15 cellular contexts compared by ENCODE assay signal in genomic region chr1:12629974-12630760, GRCh38. TPM values are rescaled to one million over a fixed set of nuclear protein-coding genes. Genes with fewer than 3 reads are reported as not detected.
DNase-seq lines count a peak whose midpoint lies in the region; ATAC-seq and TF ChIP-seq lines count a peak whose summit lies in the region.
"Had no signal": no experiment of that assay in that cellular context is flagged by ENCODE, and none has a peak within 500 bp of the region (broad histone marks: within the 10 kb centered on the region; RNA-seq: fewer than 3 reads in every experiment).

No MANE protein-coding gene starts in this region.

- WGBS in right cardiac atrium = 84% methylated on average over 15 of the region's 15 CpGs

- BruUV-seq in PC-9 (replicated peaks; lab: Mats Ljungman, UMichigan) = no TSS peak

- H3K4me3 ChIP-seq in iPS-18c (ENCODE audit: insufficient read depth, low read depth, low read length) = peak overlapping the region; percentile 15; the same call in 1 of the 2 replicates
- no peak overlapping the region for H3K4me3 ChIP-seq in upper lobe of right lung
- no peak overlapping the region for H3K4me3 ChIP-seq in right cardiac atrium (ENCODE audit: low read length)
- no peak overlapping the region for H3K4me3 ChIP-seq in PC-9
- H3K4me3 ChIP-seq: HAP-1 had no signal

- no peaks in the 10 kb centered on the region for H3K79me2 ChIP-seq in PC-9 (ENCODE audit: low read depth)

- no peak overlapping the region for H3K27ac ChIP-seq in upper lobe of right lung
- no peak overlapping the region for H3K27ac ChIP-seq in right cardiac atrium (ENCODE audit: low read length)
- no peak overlapping the region for H3K27ac ChIP-seq in PC-9
- H3K27ac ChIP-seq: C4-2B had no signal

- no peak for ATAC-seq in upper lobe of right lung
- ATAC-seq in right cardiac atrium = no peak

- peak; percentile 28 for DNase-seq in NCI-H2029 treated with DMSO at 0.1 percent for 48 hours (lab: John Stamatoyannopoulos, UW)
- DNase-seq in NCI-H2029 (lab: John Stamatoyannopoulos, UW) = no peak
- peak; percentile 38 for DNase-seq in NCI-H69 (lab: John Stamatoyannopoulos, UW)
- DNase-seq in upper lobe of right lung = peak; percentile 39
- no peak for DNase-seq in right cardiac atrium
- DNase-seq in NCI-H1694 (lab: John Stamatoyannopoulos, UW) = no peak
- no peak for DNase-seq in PC-9
- DNase-seq: 8988T, Caco-2, KBM-7, NCI-H1048, NCI-H187 had no signal

- H3K27me3 ChIP-seq in upper lobe of right lung (no peaks in the 10 kb centered on the region), right cardiac atrium (ENCODE audit: control insufficient read depth, insufficient read depth) (no peaks in the 10 kb centered on the region), PC-9 (ENCODE audit: insufficient read depth, low read depth) (no peaks in the 10 kb centered on the region)

- CTCF ChIA-PET in PC-9 (lab: Charles Lee) = no interaction called here

- H3K4me1 ChIP-seq in upper lobe of right lung (peaks cover 4% of the 10 kb centered on the region), right cardiac atrium (ENCODE audit: control insufficient read depth, insufficient read depth, low read length) (peaks cover 2% of the 10 kb centered on the region), PC-9 (replicated peaks; ENCODE audit: insufficient read depth) (no peaks in the 10 kb centered on the region)
- H3K4me1 ChIP-seq: Caco-2 had no signal

- H3K36me3 ChIP-seq in upper lobe of right lung (no peaks in the 10 kb centered on the region), PC-9 (ENCODE audit: low read depth) (no peaks in the 10 kb centered on the region)
- H3K36me3 ChIP-seq: HAP-1 had no signal

- no peaks in the 10 kb centered on the region for H3F3A ChIP-seq in PC-9 (ENCODE audit: insufficient read depth, low read depth)

- POLR2A ChIA-PET in PC-9 (lab: Charles Lee; ENCODE audit: unreplicated experiment) = no interaction called here

- TF ChIP-seq CTCF in upper lobe of right lung (IDR thresholded peaks at IDR 0.05) = no peak
- no peak for TF ChIP-seq CTCF in PC-9 (conservative IDR thresholded peaks at IDR 0.05)

- H2AFZ ChIP-seq in PC-9 = no peak overlapping the region

- no peak overlapping the region for H3K4me2 ChIP-seq in PC-9

- H4K20me1 ChIP-seq in PC-9 (ENCODE audit: insufficient read depth) = no peaks in the 10 kb centered on the region

- no peaks in the 10 kb centered on the region for H3K9me2 ChIP-seq in PC-9 (ENCODE audit: insufficient read depth)

- intact Hi-C loops in upper lobe of right lung (cut with DNase I) = no loop called here
- intact Hi-C loops in right cardiac atrium (cut with DNase I) = loop anchor here in 2 of 4 donors (10.0 kb wide), 1 partner anchor 315 kb away; no protein-coding TSS in a partner anchor
- intact Hi-C loops in PC-9 (cut with micrococcal nuclease; ENCODE audit: unreplicated experiment) = no loop called here

- peaks cover 2% of the 10 kb centered on the region for H3K9me3 ChIP-seq in iPS-18c (ENCODE audit: control insufficient read depth, insufficient read depth, low read length)
- no peaks in the 10 kb centered on the region for H3K9me3 ChIP-seq in upper lobe of right lung
- H3K9me3 ChIP-seq in right cardiac atrium (ENCODE audit: control insufficient read depth, low read length) = no peaks in the 10 kb centered on the region
- H3K9me3 ChIP-seq in PC-9 (ENCODE audit: insufficient read depth, low read depth) = no peaks in the 10 kb centered on the region
- H3K9me3 ChIP-seq: Caco-2 had no signal

RNA-seq across cellular contexts. Expression of gene DHRS3, which starts 12.2 kb away (rescaled TPM):
- total RNA-seq in upper lobe of right lung (106 TPM), right cardiac atrium (10 to 100 TPM; 83.0 to 97.0 (median 83.5) TPM), PC-9 (2021) (144 and 154 TPM in 2 replicates)
- 53.6 TPM for polyA plus RNA-seq in right cardiac atrium

RNA-seq across cellular contexts. Expression of gene AADACL4, which starts 13.7 kb away (rescaled TPM):
- total RNA-seq in upper lobe of right lung = not detected
- not detected for total RNA-seq in right cardiac atrium
- not detected for polyA plus RNA-seq in right cardiac atrium
- not detected in 2 replicates for total RNA-seq in PC-9 (2021)
- total RNA-seq: Caco-2 had no signal

Comparison
In these comparisons a context has a peak if more than half of its experiments do, and no peak if none do; other contexts are left out.
1. DNase-seq: peak in NCI-H2029 treated with DMSO at 0.1 percent for 48 hours (single experiment), NCI-H69 (single experiment) and upper lobe of right lung (single experiment); none in NCI-H2029 (single experiment), right cardiac atrium (0 of 3), NCI-H1694 (single experiment) and PC-9 (0 of 2).